Comparison of ENCODE assay signal across 8 cellular contexts in the genomic region with DNA sequence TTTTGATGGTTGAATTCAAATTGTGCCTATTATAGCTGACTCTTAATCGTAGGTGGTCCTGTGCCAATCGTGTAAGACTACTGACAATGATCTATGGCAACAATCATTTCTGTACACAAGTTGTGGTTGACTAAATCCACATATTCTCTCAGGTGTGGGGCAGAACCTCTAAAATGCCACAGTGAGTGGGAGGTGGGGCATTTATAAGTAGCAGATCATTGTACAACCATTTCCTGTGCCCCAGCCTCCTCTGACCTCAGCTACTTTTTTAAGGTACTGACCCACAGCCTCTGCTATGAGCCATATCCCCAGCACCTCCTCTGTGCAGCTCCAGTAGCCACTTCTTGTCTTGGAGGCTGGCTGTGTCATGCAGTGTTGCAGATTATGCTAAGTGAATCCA. TPM values are rescaled to one million over a fixed set of nuclear protein-coding genes. Genes with fewer than 3 reads are reported as not detected.
DNase-seq lines count a peak whose midpoint lies in the region; ATAC-seq and TF ChIP-seq lines count a peak whose summit lies in the region.

No MANE protein-coding gene starts in this region.

- peaks cover 24% of the 10 kb centered on the region for H3K4me1 ChIP-seq in smooth muscle cell (ENCODE audit: low read depth)

- DNase-seq in A172 (ENCODE audit: low spot score): peak; percentile 80
- peak; percentile 40 for DNase-seq in activated naive CD8-positive, alpha-beta T cell treated with anti-CD3 and anti-CD28 coated beads for 36 hours
- no peak for DNase-seq in smooth muscle cell (lab: John Stamatoyannopoulos, UW; ENCODE audit: unreplicated experiment)
- DNase-seq in NCI-H82 treated with DMSO at 0.1 percent for 48 hours (lab: John Stamatoyannopoulos, UW; ENCODE audit: unreplicated experiment): no peak
- DNase-seq in effector CD4-positive, alpha-beta T cell: no peak
- no peak for DNase-seq in mesothelial cell of epicardium (ENCODE audit: low spot score in 2 of 2, unreplicated experiment in 2 of 2)

- TF ChIP-seq CTCF in smooth muscle cell (IDR thresholded peaks at IDR 0.05; ENCODE audit: borderline replicate concordance, insufficient read depth, poor library complexity, severe bottlenecking) (no peak), mesothelial cell of epicardium (IDR thresholded peaks at IDR 0.05; ENCODE audit: unreplicated experiment) (no peak)

- peaks cover 2% of the 10 kb centered on the region for H3K36me3 Mint-ChIP-seq in activated naive CD8-positive, alpha-beta T cell treated with anti-CD3 and anti-CD28 coated beads for 36 hours
- H3K36me3 Mint-ChIP-seq in mesothelial cell of epicardium: no peaks in the 10 kb centered on the region

- no peak overlapping the region for H3K27ac Mint-ChIP-seq in activated naive CD8-positive, alpha-beta T cell treated with anti-CD3 and anti-CD28 coated beads for 36 hours
- H3K27ac Mint-ChIP-seq in mesothelial cell of epicardium: no peak overlapping the region

- H3K9me3 Mint-ChIP-seq in activated naive CD8-positive, alpha-beta T cell treated with anti-CD3 and anti-CD28 coated beads for 36 hours: no peaks in the 10 kb centered on the region
- H3K9me3 Mint-ChIP-seq in mesothelial cell of epicardium: no peaks in the 10 kb centered on the region

- H3K9me3 ChIP-seq in smooth muscle cell (replicated peaks; ENCODE audit: low read depth): no peaks in the 10 kb centered on the region

- H3K4me2 ChIP-seq in smooth muscle cell: peak overlapping the region; percentile 62

- no peak overlapping the region for H3K4me3 ChIP-seq in smooth muscle cell

- H3K36me3 ChIP-seq in smooth muscle cell (ENCODE audit: low read depth): no peaks in the 10 kb centered on the region

- H3K27ac ChIP-seq in smooth muscle cell (ENCODE audit: low read depth): peak overlapping the region; percentile 64

- peaks cover 22% of the 10 kb centered on the region for H3K4me1 Mint-ChIP-seq in activated naive CD8-positive, alpha-beta T cell treated with anti-CD3 and anti-CD28 coated beads for 36 hours
- H3K4me1 Mint-ChIP-seq in mesothelial cell of epicardium: peaks cover 65% of the 10 kb centered on the region

- H3K4me3 Mint-ChIP-seq in activated naive CD8-positive, alpha-beta T cell treated with anti-CD3 and anti-CD28 coated beads for 36 hours: no peak overlapping the region
- H3K4me3 Mint-ChIP-seq in mesothelial cell of epicardium: no peak overlapping the region

- peaks cover 4% of the 10 kb centered on the region for H3F3A ChIP-seq in smooth muscle cell (ENCODE audit: low read depth)

- H3K27me3 Mint-ChIP-seq in activated naive CD8-positive, alpha-beta T cell treated with anti-CD3 and anti-CD28 coated beads for 36 hours: no peaks in the 10 kb centered on the region
- no peaks in the 10 kb centered on the region for H3K27me3 Mint-ChIP-seq in mesothelial cell of epicardium (ENCODE audit: low read depth)

- H2AFZ ChIP-seq in smooth muscle cell (ENCODE audit: low read depth): no peak overlapping the region

- WGBS in smooth muscle cell (ENCODE audit: low lambda C conversion rate): 57% methylated on average over 2 of the region's 2 CpGs

- H4K20me1 ChIP-seq in smooth muscle cell (ENCODE audit: low read depth): no peaks in the 10 kb centered on the region

- no peaks in the 10 kb centered on the region for H3K27me3 ChIP-seq in smooth muscle cell (ENCODE audit: low read depth)

- ATAC-seq in GM18870 (IDR thresholded peaks at IDR 0.05; ENCODE audit: unreplicated experiment) (peak; percentile 39), HG03432 (IDR thresholded peaks at IDR 0.05; ENCODE audit: unreplicated experiment) (peak; percentile 70)

- peak overlapping the region; percentile 55 for H3K9ac ChIP-seq in smooth muscle cell (ENCODE audit: low read depth)

- H3K79me2 ChIP-seq in smooth muscle cell (ENCODE audit: low read depth): no peaks in the 10 kb centered on the region

RNA-seq across cellular contexts. Expression of a gene that starts 48.6 kb away (rescaled TPM):
- total RNA-seq in A172 (2014; rRNA removed; shearing (Covaris generic)): 11.2 and 15.5 TPM in 2 replicates
- total RNA-seq in activated naive CD8-positive, alpha-beta T cell treated with anti-CD3 and anti-CD28 coated beads for 36 hours: 1 to 10 TPM; 1.9 to 2.3 TPM
- total RNA-seq in smooth muscle cell (15.1 and 22.3 TPM in 2 replicates), mesothelial cell of epicardium (25.2 to 30.3 TPM (median 27.1 TPM) in 3 replicates)
- 6.8 and 8.5 TPM in 2 replicates for polyA plus RNA-seq in smooth muscle cell

Comparison
In these comparisons a context has a peak if more than half of its experiments do, and no peak if none do; other contexts are left out.
1. DNase-seq: peak in A172 (single experiment) and activated naive CD8-positive, alpha-beta T cell treated with anti-CD3 and anti-CD28 coated beads for 36 hours (single experiment); none in smooth muscle cell (single experiment), NCI-H82 treated with DMSO at 0.1 percent for 48 hours (single experiment), effector CD4-positive, alpha-beta T cell (single experiment) and mesothelial cell of epicardium (0 of 2).